Comparison of ENCODE assay signal across 24 cellular contexts in the genomic region with DNA sequence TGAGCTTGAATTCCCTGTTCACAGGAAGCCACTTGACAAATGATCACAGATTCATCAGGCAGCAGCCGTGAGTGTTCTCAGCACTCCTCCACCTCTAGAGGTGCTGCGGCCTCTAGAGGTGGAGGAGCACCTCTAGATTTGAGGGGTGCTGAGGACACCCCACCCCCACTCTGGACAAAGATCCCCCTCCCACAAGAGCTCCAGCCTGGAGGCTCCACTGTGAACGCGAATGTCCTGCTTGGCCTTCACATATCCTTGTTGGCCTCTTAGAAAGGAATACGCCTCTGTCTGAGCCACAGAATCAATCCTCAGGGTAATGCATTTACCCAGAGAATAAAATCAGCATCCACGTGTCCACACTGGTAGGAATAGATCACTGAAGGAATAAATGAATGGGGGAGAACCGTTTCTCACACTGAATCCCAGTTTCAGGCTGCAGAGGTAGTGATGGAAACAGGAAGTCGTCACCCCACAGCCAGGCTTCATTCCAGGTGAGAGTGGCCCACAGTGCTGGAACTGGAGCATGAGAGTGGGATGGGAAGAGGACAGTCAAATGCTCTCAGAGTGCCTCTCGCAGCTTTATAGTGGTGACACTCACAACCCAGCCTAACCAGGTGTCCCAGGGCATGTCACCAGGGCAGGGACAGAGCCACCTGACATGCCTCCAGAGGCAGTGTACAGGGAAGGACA. TPM values are rescaled to one million over a fixed set of nuclear protein-coding genes. Genes with fewer than 3 reads are reported as not detected.
DNase-seq lines count a peak whose midpoint lies in the region; ATAC-seq and TF ChIP-seq lines count a peak whose summit lies in the region.
"Had no signal": no experiment of that assay in that cellular context is flagged by ENCODE, and none has a peak within 500 bp of the region (broad histone marks: within the 10 kb centered on the region; RNA-seq: fewer than 3 reads in every experiment).

No MANE protein-coding gene starts in this region.

- TF ChIP-seq EP300 in suprapubic skin (IDR thresholded peaks at IDR 0.05): no peak

- no peak overlapping the region for H3K4me3 Mint-ChIP-seq in WTC11
- H3K4me3 Mint-ChIP-seq: activated naive CD4-positive, alpha-beta T cell treated with anti-CD3 and anti-CD28 coated beads, Interleukin-2, amount 50 U/mL, for 24 hours; CD4-positive, CD25-positive, alpha-beta regulatory T cell had no signal

- no peaks in the 10 kb centered on the region for H3K27me3 ChIP-seq in heart right ventricle
- H3K27me3 ChIP-seq in suprapubic skin: no peaks in the 10 kb centered on the region
- H3K27me3 ChIP-seq: cardiac muscle cell, spleen, tibial nerve had no signal

- H3K4me1 ChIP-seq in heart right ventricle (no peaks in the 10 kb centered on the region), suprapubic skin (no peaks in the 10 kb centered on the region)
- H3K4me1 ChIP-seq: spleen, tibial nerve had no signal

- H3K4me1 Mint-ChIP-seq in WTC11: no peaks in the 10 kb centered on the region
- H3K4me1 Mint-ChIP-seq: activated naive CD4-positive, alpha-beta T cell treated with anti-CD3 and anti-CD28 coated beads, Interleukin-2, amount 50 U/mL, for 24 hours had no signal

- 86 to 89% methylated on average over 9 of the region's 9 CpGs for WGBS in heart right ventricle, 2 donors
- WGBS in suprapubic skin: 86% methylated on average over 9 of the region's 9 CpGs

- ATAC-seq in left cardiac atrium (no peak), heart right ventricle (no peak), WTC11 (no peak), left lobe of liver (no peak), HG02973 (IDR thresholded peaks at IDR 0.05; ENCODE audit: unreplicated experiment) (no peak)
- ATAC-seq: HCT116; stimulated activated naive CD8-positive, alpha-beta T cell treated with anti-CD3 and anti-CD28 coated beads, Interleukin-15, Interleukin-2, amounts not matched to agents 100 U/mL and 50 U/mL, for 24 hours had no signal

- peak; percentile 12 for DNase-seq in left cardiac atrium
- no peak for DNase-seq in heart right ventricle
- no peak for DNase-seq in WTC11 (ENCODE audit: low spot score)
- DNase-seq in left lobe of liver (ENCODE audit: low spot score): peak; percentile 26
- peak; percentile 24 to 66 for DNase-seq in suprapubic skin (ENCODE audit: low spot score in 2 of 2)
- no peak for DNase-seq in pons (ENCODE audit: low spot score)
- DNase-seq: activated CD4-positive, alpha-beta T cell treated with anti-CD3 and anti-CD28 coated beads, Interleukin-2, amount 50 U/mL, for 4 hours; CD4-positive, CD25-positive, alpha-beta regulatory T cell; mammary epithelial cell; NCI-H1092; NCI-H1930; NCI-H345; NCI-H748 treated with DMSO at 0.1 percent for 48 hours; nucleus accumbens; stimulated activated CD4-positive, alpha-beta T cell treated with anti-CD3 and anti-CD28 coated beads, Interleukin-4, amount 100 ng/mL, for 4 hours; stimulated activated naive CD8-positive, alpha-beta T cell treated with anti-CD3 and anti-CD28 coated beads, Interleukin-15, Interleukin-2, amounts not matched to agents 100 U/mL and 50 U/mL, for 24 hours; T-helper 9 cell; WERI-Rb-1 had no signal

- POLR2A ChIA-PET in WTC11 (lab: Charles Lee): no interaction called here

- H3K9me3 ChIP-seq in heart right ventricle (no peaks in the 10 kb centered on the region), suprapubic skin (no peaks in the 10 kb centered on the region)
- H3K9me3 ChIP-seq: spleen, tibial nerve had no signal

- H3K27ac Mint-ChIP-seq in WTC11: peak overlapping the region; percentile 74

- H3K4me3 ChIP-seq in heart right ventricle (no peak overlapping the region), suprapubic skin (no peak overlapping the region)
- H3K4me3 ChIP-seq: cardiac muscle cell, spleen, tibial nerve had no signal

- no peaks in the 10 kb centered on the region for H3K27me3 Mint-ChIP-seq in WTC11 (ENCODE audit: low read depth)
- H3K27me3 Mint-ChIP-seq: activated naive CD4-positive, alpha-beta T cell treated with anti-CD3 and anti-CD28 coated beads, Interleukin-2, amount 50 U/mL, for 24 hours; CD4-positive, CD25-positive, alpha-beta regulatory T cell had no signal

- peaks cover 20% of the 10 kb centered on the region for H3K36me3 Mint-ChIP-seq in WTC11

- TF ChIP-seq CTCF in heart right ventricle (IDR thresholded peaks at IDR 0.05) (no peak), WTC11 (IDR thresholded peaks at IDR 0.05) (no peak), suprapubic skin (IDR thresholded peaks at IDR 0.05) (no peak)

- peaks cover 0 to 64% (median 2%) of the 10 kb centered on the region in 9 donors for H3K36me3 ChIP-seq in heart right ventricle
- peaks cover 58% of the 10 kb centered on the region for H3K36me3 ChIP-seq in suprapubic skin

- peaks cover 4% of the 10 kb centered on the region for H3K9me3 Mint-ChIP-seq in WTC11
- H3K9me3 Mint-ChIP-seq: activated naive CD4-positive, alpha-beta T cell treated with anti-CD3 and anti-CD28 coated beads, Interleukin-2, amount 50 U/mL, for 24 hours; CD4-positive, CD25-positive, alpha-beta regulatory T cell had no signal

- H3K27ac ChIP-seq in heart right ventricle (no peak overlapping the region), suprapubic skin (no peak overlapping the region)
- H3K27ac ChIP-seq: cardiac muscle cell, spleen, tibial nerve, WERI-Rb-1 had no signal

- intact Hi-C loops in left cardiac atrium (cut with DNase I): no loop called here
- intact Hi-C loops in heart right ventricle (cut with DNase I): no loop called here

- TF ChIP-seq POLR2A in suprapubic skin (IDR thresholded peaks at IDR 0.05): no peak

- CTCF ChIA-PET in WTC11 (lab: Charles Lee): interaction anchor here (0.6 to 1.3 kb wide), 4 partner anchors 18 to 64 kb away, joined by 3 to 6 read pairs (median 4); a partner anchor contains a TSS

TF ChIP-seq in WTC11, 78 proteins besides CTCF, POLR2A, EP300 and RAD21:
- TF ChIP-seq, protein P1, sequence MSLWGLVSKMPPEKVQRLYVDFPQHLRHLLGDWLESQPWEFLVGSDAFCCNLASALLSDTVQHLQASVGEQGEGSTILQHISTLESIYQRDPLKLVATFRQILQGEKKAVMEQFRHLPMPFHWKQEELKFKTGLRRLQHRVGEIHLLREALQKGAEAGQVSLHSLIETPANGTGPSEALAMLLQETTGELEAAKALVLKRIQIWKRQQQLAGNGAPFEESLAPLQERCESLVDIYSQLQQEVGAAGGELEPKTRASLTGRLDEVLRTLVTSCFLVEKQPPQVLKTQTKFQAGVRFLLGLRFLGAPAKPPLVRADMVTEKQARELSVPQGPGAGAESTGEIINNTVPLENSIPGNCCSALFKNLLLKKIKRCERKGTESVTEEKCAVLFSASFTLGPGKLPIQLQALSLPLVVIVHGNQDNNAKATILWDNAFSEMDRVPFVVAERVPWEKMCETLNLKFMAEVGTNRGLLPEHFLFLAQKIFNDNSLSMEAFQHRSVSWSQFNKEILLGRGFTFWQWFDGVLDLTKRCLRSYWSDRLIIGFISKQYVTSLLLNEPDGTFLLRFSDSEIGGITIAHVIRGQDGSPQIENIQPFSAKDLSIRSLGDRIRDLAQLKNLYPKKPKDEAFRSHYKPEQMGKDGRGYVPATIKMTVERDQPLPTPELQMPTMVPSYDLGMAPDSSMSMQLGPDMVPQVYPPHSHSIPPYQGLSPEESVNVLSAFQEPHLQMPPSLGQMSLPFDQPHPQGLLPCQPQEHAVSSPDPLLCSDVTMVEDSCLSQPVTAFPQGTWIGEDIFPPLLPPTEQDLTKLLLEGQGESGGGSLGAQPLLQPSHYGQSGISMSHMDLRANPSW (CRISPR knock-in tag; conservative IDR thresholded peaks at IDR 0.05; ENCODE audit: low read depth): no peak
- TF ChIP-seq CREB1 (CRISPR knock-in tag; IDR thresholded peaks at IDR 0.05) (no peak), ZNF671 (CRISPR knock-in tag; IDR thresholded peaks at IDR 0.05) (no peak), IRF2 (CRISPR knock-in tag; IDR thresholded peaks at IDR 0.05; ENCODE audit: borderline replicate concordance, low read depth) (no peak), ESRRA (CRISPR knock-in tag; IDR thresholded peaks at IDR 0.05; ENCODE audit: borderline replicate concordance) (no peak), ZNF219 (CRISPR knock-in tag; IDR thresholded peaks at IDR 0.05; ENCODE audit: borderline replicate concordance) (no peak), RELA (CRISPR knock-in tag; IDR thresholded peaks at IDR 0.05; ENCODE audit: borderline replicate concordance) (no peak), MYBL2 (CRISPR knock-in tag; IDR thresholded peaks at IDR 0.05) (no peak), GRHL2 (CRISPR knock-in tag; IDR thresholded peaks at IDR 0.05; ENCODE audit: insufficient replicate concordance, severe bottlenecking) (no peak)
TF ChIP-seq in WTC11: peak in this region for 0.

RNA-seq across cellular contexts. Expression of a gene that starts 16.6 kb away (rescaled TPM):
- 10 to 100 TPM; 19.7 to 20.0 TPM for total RNA-seq in left cardiac atrium
- total RNA-seq in heart right ventricle: 10 to 100 TPM; 23.1 to 35.9 (median 29.9) TPM
- 10 to 100 TPM; 16.7 to 46.7 TPM for polyA plus RNA-seq in heart right ventricle
- 35.3 to 39.9 TPM (median 35.8 TPM) in 3 replicates for total RNA-seq in WTC11 (2021)
- 12.8 TPM for total RNA-seq in left lobe of liver
- total RNA-seq in suprapubic skin: 10 to 100 TPM; 21.0 to 69.2 (median 42.0) TPM

RNA-seq across cellular contexts. Expression of a gene that starts 58.1 kb away (rescaled TPM):
- 10 to 100 TPM; 22.8 to 32.0 TPM for total RNA-seq in left cardiac atrium
- 10 to 100 TPM; 25.3 to 33.9 (median 27.0) TPM for total RNA-seq in heart right ventricle
- 10 to 100 TPM; 17.1 to 57.6 TPM for polyA plus RNA-seq in heart right ventricle
- 89.1 to 116 TPM (median 113 TPM) in 3 replicates for total RNA-seq in WTC11 (2021)
- total RNA-seq in left lobe of liver: 25.7 TPM
- 100 to 1,000 TPM in 1 of 4 donors, 10 to 100 TPM in 3; 35.6 to 138 (median 50.9) TPM for total RNA-seq in suprapubic skin

Comparison
In these comparisons a context has a peak if more than half of its experiments do, and no peak if none do; other contexts are left out.
1. DNase-seq: peak in left cardiac atrium (single experiment), left lobe of liver (single experiment) and suprapubic skin (2 of 2); none in heart right ventricle (0 of 2), WTC11 (single experiment) and pons (single experiment).